ENCODE assay signal across 15 cellular contexts in the genomic region with DNA sequence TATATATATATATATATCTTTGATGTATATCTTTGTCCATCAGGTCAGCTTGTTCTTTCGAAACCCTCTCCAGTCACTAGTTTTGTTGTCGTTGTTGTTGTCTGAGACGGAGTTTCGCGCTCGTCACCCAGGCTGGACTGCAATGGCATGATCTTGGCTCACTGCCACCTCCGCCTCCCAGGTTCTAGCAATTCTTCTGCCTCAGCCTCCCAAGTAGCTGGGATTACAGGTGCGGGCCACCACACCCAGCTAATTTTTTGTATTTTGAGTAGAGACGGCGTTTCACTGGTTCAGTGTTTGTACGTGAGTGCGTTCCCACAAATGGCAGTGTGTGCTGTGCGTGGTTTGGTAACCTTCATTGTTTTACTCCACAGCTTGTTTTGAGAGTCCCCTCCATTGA. TPM values are rescaled to one million over a fixed set of nuclear protein-coding genes. Genes with fewer than 3 reads are reported as not detected.
DNase-seq lines count a peak whose midpoint lies in the region; ATAC-seq and TF ChIP-seq lines count a peak whose summit lies in the region.
"Had no signal": no experiment of that assay in that cellular context is flagged by ENCODE, and none has a peak within 500 bp of the region (broad histone marks: within the 10 kb centered on the region; RNA-seq: fewer than 3 reads in every experiment).

No MANE protein-coding gene starts in this region.

- no peaks in the 10 kb centered on the region for H3K9me3 Mint-ChIP-seq in dendritic cell treated with granulocyte-macrophage colony-stimulating factor and Interleukin-4, amounts not matched to agents 40 ng/mL and 50 ng/mL, for 4 days
- H3K9me3 Mint-ChIP-seq: T-cell had no signal

- H3F3A ChIP-seq in Loucy (ENCODE audit: low read depth): no peaks in the 10 kb centered on the region

- H3K4me1 ChIP-seq in BLaER1 treated with 17β-estradiol and CSF1 and Interleukin-3, amounts not matched to agents 10 nM and 100 nM: peaks cover 20 to 33% (median 22%) of the 10 kb centered on the region in 10 experiments
- peaks cover 22% of the 10 kb centered on the region for H3K4me1 ChIP-seq in Loucy (ENCODE audit: insufficient read depth, low read length, poor library complexity, severe bottlenecking)
- H3K4me1 ChIP-seq in neuronal stem cell (ENCODE audit: control insufficient read depth in 2 of 2, insufficient read depth in 1 of 2, low read depth in 1 of 2, low read length in 2 of 2): peaks cover 0 to 4% of the 10 kb centered on the region in 2 donors
- H3K4me1 ChIP-seq in aorta (ENCODE audit: control insufficient read depth in 1 of 2, insufficient read depth in 2 of 2, low read length in 2 of 2): no peaks in the 10 kb centered on the region

- no peaks in the 10 kb centered on the region for H3K9me3 ChIP-seq in BLaER1 treated with 17β-estradiol and CSF1 and Interleukin-3, amounts not matched to agents 10 nM and 100 nM (replicated peaks in 1 of 11)
- no peaks in the 10 kb centered on the region for H3K9me3 ChIP-seq in Loucy (ENCODE audit: insufficient read depth, low read depth, low read length)
- peaks cover 0 to 1% of the 10 kb centered on the region in 2 donors for H3K9me3 ChIP-seq in neuronal stem cell (replicated peaks in 1 of 2; ENCODE audit: control insufficient read depth in 2 of 2, insufficient read depth in 1 of 2, low read depth in 1 of 2, low read length in 2 of 2)
- no peaks in the 10 kb centered on the region for H3K9me3 ChIP-seq in aorta (ENCODE audit: control insufficient read depth, low read length)
- H3K9me3 ChIP-seq: right lobe of liver had no signal

- H2BK120ac ChIP-seq in neuronal stem cell (ENCODE audit: low read depth, low read length): no peak overlapping the region

- no peak overlapping the region for H4K91ac ChIP-seq in neuronal stem cell (ENCODE audit: low read depth, low read length, poor library complexity)

- H3K4me1 Mint-ChIP-seq in dendritic cell treated with granulocyte-macrophage colony-stimulating factor and Interleukin-4, amounts not matched to agents 40 ng/mL and 50 ng/mL, for 4 days (ENCODE audit: low read depth): peaks cover 23% of the 10 kb centered on the region

- no peaks in the 10 kb centered on the region for H3K36me3 ChIP-seq in BLaER1 treated with 17β-estradiol and CSF1 and Interleukin-3, amounts not matched to agents 10 nM and 100 nM
- H3K36me3 ChIP-seq in Loucy (ENCODE audit: insufficient read depth, low read length) (no peaks in the 10 kb centered on the region), neuronal stem cell (replicated peaks in 1 of 2; ENCODE audit: control insufficient read depth in 2 of 2, insufficient read depth in 2 of 2, low read length in 2 of 2) (no peaks in the 10 kb centered on the region), aorta (ENCODE audit: control insufficient read depth in 1 of 2, insufficient read depth in 2 of 2, low read length in 1 of 2) (no peaks in the 10 kb centered on the region)
- H3K36me3 ChIP-seq: brain microvascular endothelial cell, right lobe of liver had no signal

- no peak overlapping the region for H4K8ac ChIP-seq in neuronal stem cell (ENCODE audit: low read depth, low read length)

- H3K23ac ChIP-seq in neuronal stem cell (ENCODE audit: low read depth, low read length, poor library complexity): no peak overlapping the region

- no peak overlapping the region for H3K18ac ChIP-seq in neuronal stem cell (ENCODE audit: low read length)

- H4K20me1 ChIP-seq in BLaER1 treated with 17β-estradiol and CSF1 and Interleukin-3, amounts not matched to agents 10 nM and 100 nM: no peaks in the 10 kb centered on the region
- H4K20me1 ChIP-seq in Loucy (ENCODE audit: insufficient read depth, low read length, poor library complexity, severe bottlenecking): no peaks in the 10 kb centered on the region

- no peaks in the 10 kb centered on the region for H3K79me2 ChIP-seq in Loucy (ENCODE audit: insufficient read depth, low read length)

- H3K4me2 ChIP-seq in BLaER1 treated with 17β-estradiol and CSF1 and Interleukin-3, amounts not matched to agents 10 nM and 100 nM: peak overlapping the region; percentile 61 to 77 (median 71)
- peak overlapping the region; percentile 69 for H3K4me2 ChIP-seq in Loucy (ENCODE audit: low read depth, low read length, poor library complexity, severe bottlenecking)
- no peak overlapping the region for H3K4me2 ChIP-seq in neuronal stem cell (ENCODE audit: insufficient read depth, low read length, poor library complexity, severe bottlenecking)

- H2BK5ac ChIP-seq in neuronal stem cell (ENCODE audit: low read length): no peak overlapping the region

- peak overlapping the region; percentile 4 to 66 (median 45); a peak in 16 of 22 replicates for H3K9ac ChIP-seq in BLaER1 treated with 17β-estradiol and CSF1 and Interleukin-3, amounts not matched to agents 10 nM and 100 nM
- peak overlapping the region; percentile 70 for H3K9ac ChIP-seq in Loucy (ENCODE audit: low read depth, low read length, poor library complexity, severe bottlenecking)
- no peak overlapping the region for H3K9ac ChIP-seq in neuronal stem cell (ENCODE audit: low read depth, low read length, poor library complexity)

- no peaks in the 10 kb centered on the region for H3K9me2 ChIP-seq in Loucy (replicated peaks; ENCODE audit: low read depth, low read length)

- H3K27ac Mint-ChIP-seq in dendritic cell treated with granulocyte-macrophage colony-stimulating factor and Interleukin-4, amounts not matched to agents 40 ng/mL and 50 ng/mL, for 4 days: peak overlapping the region; percentile 93

- H2BK15ac ChIP-seq in neuronal stem cell (ENCODE audit: low read length): no peak overlapping the region

- TF ChIP-seq CTCF in Loucy (conservative IDR thresholded peaks at IDR 0.05; ENCODE audit: low read length): no peak

- no peaks in the 10 kb centered on the region for H3K79me1 ChIP-seq in neuronal stem cell (ENCODE audit: low read depth, low read length)

- no peak overlapping the region for H2AK5ac ChIP-seq in neuronal stem cell (ENCODE audit: low read depth, low read length)

- intact Hi-C loops in dendritic cell treated with granulocyte-macrophage colony-stimulating factor and Interleukin-4, amounts not matched to agents 40 ng/mL and 50 ng/mL, for 4 days (cut with micrococcal nuclease): no loop called here
- intact Hi-C loops in aorta (cut with DNase I): no loop called here

- H2AFZ ChIP-seq in Loucy (ENCODE audit: low read length): no peak overlapping the region
- peak overlapping the region; percentile 80 for H2AFZ ChIP-seq in neuronal stem cell (ENCODE audit: low read length)

- H3K14ac ChIP-seq in neuronal stem cell (ENCODE audit: low read length): no peak overlapping the region

- no peaks in the 10 kb centered on the region for H3K27me3 ChIP-seq in BLaER1 treated with 17β-estradiol and CSF1 and Interleukin-3, amounts not matched to agents 10 nM and 100 nM
- H3K27me3 ChIP-seq in Loucy (ENCODE audit: insufficient read depth, low read length, poor library complexity, severe bottlenecking): no peaks in the 10 kb centered on the region
- H3K27me3 ChIP-seq in neuronal stem cell (ENCODE audit: control insufficient read depth in 3 of 3, insufficient read depth in 3 of 3, low read depth in 1 of 3, low read length in 3 of 3): peaks cover 0 to 12% (median 0%) of the 10 kb centered on the region in 3 experiments
- H3K27me3 ChIP-seq in aorta (ENCODE audit: control insufficient read depth in 1 of 2, insufficient read depth in 2 of 2, low read length in 1 of 2): no peaks in the 10 kb centered on the region
- H3K27me3 ChIP-seq: brain microvascular endothelial cell, right lobe of liver had no signal

- H3K27ac ChIP-seq in BLaER1 treated with 17β-estradiol and CSF1 and Interleukin-3, amounts not matched to agents 10 nM and 100 nM: peak overlapping the region; percentile 44 to 80 (median 58); a peak in 20 of 22 replicates
- H3K27ac ChIP-seq in neuronal stem cell (replicated peaks; ENCODE audit: low read length) (no peak overlapping the region), aorta (ENCODE audit: low read depth in 1 of 2, low read length in 2 of 2) (no peak overlapping the region)
- H3K27ac ChIP-seq: brain microvascular endothelial cell had no signal

- no peak for DNase-seq in neuronal stem cell (ENCODE audit: low spot score)
- DNase-seq in HuH-7 (ENCODE audit: low spot score): no peak
- DNase-seq in aorta: no peak
- DNase-seq in AG20443 (ENCODE audit: low spot score): no peak
- DNase-seq in activated CD4-positive, alpha-beta T cell treated with anti-CD3 and anti-CD28 coated beads, Interleukin-2, amount 50 U/mL, for 1 hour: no peak
- DNase-seq: brain microvascular endothelial cell; effector CD4-positive, alpha-beta T cell; NCI-H2029 had no signal

- no peaks in the 10 kb centered on the region for H3K36me3 Mint-ChIP-seq in dendritic cell treated with granulocyte-macrophage colony-stimulating factor and Interleukin-4, amounts not matched to agents 40 ng/mL and 50 ng/mL, for 4 days (ENCODE audit: low read depth)
- H3K36me3 Mint-ChIP-seq: T-cell had no signal

- no CpG with 5 or more reads among the region's 13 CpGs for WGBS in neuronal stem cell (ENCODE audit: extremely low coverage in 2 of 2, insufficient read length in 2 of 2, insufficient replicate concordance in 1 of 2), 2 donors
- WGBS in aorta, 2 donors: 95 to 96% methylated on average over 13 of the region's 13 CpGs

- H3K4me3 ChIP-seq in BLaER1 treated with 17β-estradiol and CSF1 and Interleukin-3, amounts not matched to agents 10 nM and 100 nM: no peak overlapping the region
- H3K4me3 ChIP-seq in Loucy (ENCODE audit: low read length, poor library complexity, severe bottlenecking) (peak overlapping the region; percentile 61), neuronal stem cell (ENCODE audit: low read length in 2 of 2) (no peak overlapping the region), aorta (ENCODE audit: low read length in 2 of 2) (no peak overlapping the region)
- H3K4me3 ChIP-seq: right lobe of liver had no signal

- no peak overlapping the region for H2BK12ac ChIP-seq in neuronal stem cell (ENCODE audit: low read length)

- H3K4me3 Mint-ChIP-seq in dendritic cell treated with granulocyte-macrophage colony-stimulating factor and Interleukin-4, amounts not matched to agents 40 ng/mL and 50 ng/mL, for 4 days: peak overlapping the region; percentile 51
- H3K4me3 Mint-ChIP-seq: T-cell had no signal

- H3K4ac ChIP-seq in neuronal stem cell (ENCODE audit: low read length): no peak overlapping the region

- no peaks in the 10 kb centered on the region for H3K27me3 Mint-ChIP-seq in dendritic cell treated with granulocyte-macrophage colony-stimulating factor and Interleukin-4, amounts not matched to agents 40 ng/mL and 50 ng/mL, for 4 days
- H3K27me3 Mint-ChIP-seq: T-cell had no signal

- no peak for ATAC-seq in aorta (ENCODE audit: low FRiP score)

RNA-seq across cellular contexts. Expression of gene ZDHHC19, which starts 51.7 kb away (rescaled TPM):
- polyA plus RNA-seq in neuronal stem cell (2013, experiment 1 of 2): 1.1 TPM
- 0.84 TPM for polyA plus RNA-seq in neuronal stem cell (2013, experiment 2 of 2)
- total RNA-seq in aorta: under 1 TPM; 0.72 to 0.97 TPM
- not detected for polyA plus RNA-seq in aorta
- total RNA-seq: fibroblast of villous mesenchyme, lower leg skin had no signal

RNA-seq across cellular contexts. Expression of gene SLC51A, which starts 56.8 kb away (rescaled TPM):
- polyA plus RNA-seq in neuronal stem cell (2013, experiment 1 of 2): 0.07 TPM
- polyA plus RNA-seq in neuronal stem cell (2013, experiment 2 of 2): not detected
- under 1 TPM in 1 of 2 donors, not detected in 1; 0.49 TPM for total RNA-seq in aorta
- 10 to 100 TPM in 1 of 2 donors, not detected in 1; 10.6 TPM for polyA plus RNA-seq in aorta
- total RNA-seq: fibroblast of villous mesenchyme, lower leg skin, T-cell had no signal

Comparison
In these comparisons a context has a peak if more than half of its experiments do, and no peak if none do; other contexts are left out.
1. H3K27ac ChIP-seq: peak in BLaER1 treated with 17β-estradiol and CSF1 and Interleukin-3, amounts not matched to agents 10 nM and 100 nM (11 of 11); none in neuronal stem cell (single experiment) and aorta (0 of 2).